1 cellular context compared by ENCODE assay signal in genomic region chr2:161160226-161161073, GRCh38.
TF ChIP-seq lines count a peak whose summit lies in the region.

Gene TANK, plus strand, starts transcription at chr2:161160428. Its CDS starts 19,235 bp downstream, at chr2:161179663.

TF ChIP-seq in GM12878, 131 proteins besides CTCF, POLR2A, EP300 and RAD21 (continued from another document and continues in another):
- TF ChIP-seq ZNF687 (IDR thresholded peaks at IDR 0.05) (peak; percentile 73), RELB (IDR thresholded peaks at IDR 0.05; ENCODE audit: low read depth) (no peak; the same call in 1 of the 2 replicates), ESRRA (IDR thresholded peaks at IDR 0.05; ENCODE audit: low read length) (no peak), YY1 (IDR thresholded peaks at IDR 0.05; ENCODE audit: low read depth, low read length) (peak; percentile 93), FOXM1 (IDR thresholded peaks at IDR 0.05; ENCODE audit: low read depth, low read length) (0 out of 2 replicates have a peak, but pooled peaks have one; percentile 44), STAT3 (IDR thresholded peaks at IDR 0.05; ENCODE audit: low read depth, low read length) (no peak), NFIC (IDR thresholded peaks at IDR 0.05; ENCODE audit: low read depth, low read length) (0 out of 2 replicates have a peak, but pooled peaks have one; percentile 44), SUPT20H (IDR thresholded peaks at IDR 0.05; ENCODE audit: borderline replicate concordance, control insufficient read depth, low read depth, low read length) (no peak), RFX5 (IDR thresholded peaks at IDR 0.05; ENCODE audit: low read depth, low read length) (no peak), SIX5 (IDR thresholded peaks at IDR 0.05; ENCODE audit: low read depth, low read length, severe bottlenecking) (peak; percentile 11), TCF3 (IDR thresholded peaks at IDR 0.05; ENCODE audit: borderline replicate concordance, insufficient read depth, low read depth, low read length) (no peak), BRCA1 (IDR thresholded peaks at IDR 0.05; ENCODE audit: low read depth, low read length) (no peak), PRDM15 (CRISPR knock-in tag; IDR thresholded peaks at IDR 0.05) (no peak; the same call in 1 of the 2 replicates), EED (IDR thresholded peaks at IDR 0.05; ENCODE audit: low read depth) (peak; percentile 55), ZBED1 (IDR thresholded peaks at IDR 0.05; ENCODE audit: borderline replicate concordance) (no peak; the same call in 1 of the 2 replicates), RUNX3 (IDR thresholded peaks at IDR 0.05; ENCODE audit: low read length) (peak; percentile 48), NR2C1 (IDR thresholded peaks at IDR 0.05) (peak; percentile 94), USF1 (IDR thresholded peaks at IDR 0.05; ENCODE audit: borderline replicate concordance, extremely low read length, insufficient read depth, low read depth, low read length) (no peak), PAX8 (IDR thresholded peaks at IDR 0.05) (no peak), ZNF274 (IDR thresholded peaks at IDR 0.05; ENCODE audit: insufficient read depth, insufficient read length) (no peak), TARDBP (IDR thresholded peaks at IDR 0.05; ENCODE audit: borderline replicate concordance) (0 out of 2 replicates have a peak, but pooled peaks have one; percentile 28), TCF12 (IDR thresholded peaks at IDR 0.05; ENCODE audit: low read depth, low read length) (peak; percentile 58; the same call in 1 of the 2 replicates), EGR1 (IDR thresholded peaks at IDR 0.05; ENCODE audit: borderline replicate concordance in 1 of 2, low read depth in 2 of 2, low read length in 2 of 2) (peak in 1 of 2 experiments; percentile 43; a peak in 1 of 3 replicates), SPI1 (IDR thresholded peaks at IDR 0.05; ENCODE audit: borderline replicate concordance, insufficient read depth, low read depth, low read length) (no peak), PML (IDR thresholded peaks at IDR 0.05; ENCODE audit: low read length) (peak; percentile 94), FOS (IDR thresholded peaks at IDR 0.05; ENCODE audit: borderline replicate concordance, extremely low read depth, insufficient read length) (no peak), BCL3 (IDR thresholded peaks at IDR 0.05; ENCODE audit: borderline replicate concordance, insufficient read depth, low read depth, low read length, poor library complexity, severe bottlenecking) (peak; percentile 67), PKNOX1 (IDR thresholded peaks at IDR 0.05) (0 out of 2 replicates have a peak, but pooled peaks have one; percentile 26), E2F4 (IDR thresholded peaks at IDR 0.05; ENCODE audit: low read depth, low read length) (no peak), BCLAF1 (IDR thresholded peaks at IDR 0.05) (no peak), LARP7 (IDR thresholded peaks at IDR 0.05) (peak; percentile 78; the same call in 1 of the 2 replicates), NKRF (conservative IDR thresholded peaks at IDR 0.05) (peak; percentile 47), RB1 (IDR thresholded peaks at IDR 0.05; ENCODE audit: borderline replicate concordance) (0 out of 2 replicates have a peak, but pooled peaks have one; percentile 52), SMARCA5 (IDR thresholded peaks at IDR 0.05) (no peak), PBX3 (IDR thresholded peaks at IDR 0.05; ENCODE audit: insufficient replicate concordance, low read depth, low read length) (no peak), POU2F2 (IDR thresholded peaks at IDR 0.05; ENCODE audit: borderline replicate concordance, low read depth, low read length) (peak; percentile 81; the same call in 2 of the 3 replicates), POLR2AphosphoS2 (IDR thresholded peaks at IDR 0.05; ENCODE audit: low read depth, low read length) (peak; percentile 77), ZNF207 (IDR thresholded peaks at IDR 0.05; ENCODE audit: borderline replicate concordance) (no peak)
